Comparison of ENCODE assay signal across 14 cellular contexts in the genomic region with DNA sequence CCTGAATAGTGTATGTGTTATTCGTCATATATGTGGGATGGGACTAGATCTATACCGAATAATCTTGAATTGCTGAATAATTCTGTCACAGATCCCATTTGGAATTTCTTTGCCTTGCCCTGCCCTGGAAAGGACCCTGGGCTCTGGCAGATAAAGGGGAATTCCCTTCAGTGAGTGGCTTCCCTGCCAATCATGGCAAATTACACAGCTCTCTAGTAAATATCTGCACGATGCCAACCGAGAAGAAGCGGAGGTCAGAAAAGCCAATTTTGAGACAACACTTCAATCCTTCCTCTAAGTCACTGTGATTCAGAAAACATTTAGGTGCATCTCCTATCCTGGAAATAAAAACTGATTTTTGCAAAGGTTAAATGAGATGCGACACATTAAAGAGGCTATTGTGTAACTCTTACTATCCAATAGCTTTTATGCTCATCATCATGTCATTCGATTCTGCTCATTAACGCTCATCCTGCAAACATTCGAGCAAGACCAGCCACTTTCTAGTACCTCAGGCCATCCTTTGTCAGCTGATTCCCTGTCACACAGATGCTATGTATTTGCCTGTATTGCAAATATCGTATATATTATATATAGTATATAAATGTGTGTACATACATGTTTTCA.
DNase-seq lines count a peak whose midpoint lies in the region; ATAC-seq and TF ChIP-seq lines count a peak whose summit lies in the region.
"Had no signal": no experiment of that assay in that cellular context is flagged by ENCODE, and none has a peak within 500 bp of the region (broad histone marks: within the 10 kb centered on the region; RNA-seq: fewer than 3 reads in every experiment).

No MANE protein-coding gene starts in this region.

- H3K27ac ChIP-seq in HUES48 (ENCODE audit: low read depth, low read length) (peak overlapping the region; percentile 90), liver (ENCODE audit: low read depth in 1 of 2, low read length in 2 of 2) (peak overlapping the region in 1 of 2 donors; percentile 10), gastroesophageal sphincter (no peak overlapping the region)

- DNase-seq in adipocyte (ENCODE audit: low read depth) (no peak), sciatic nerve (ENCODE audit: low spot score) (no peak), A172 (ENCODE audit: low spot score) (no peak)
- DNase-seq: anterior cingulate cortex, DMS79, KBM-7, natural killer cell, NCI-H1092 treated with DMSO at 0.1 percent for 48 hours had no signal

- no peak for TF ChIP-seq POLR2A in gastroesophageal sphincter (IDR thresholded peaks at IDR 0.05)

- intact Hi-C loops in sciatic nerve (cut with DNase I) = no loop called here

- TF ChIP-seq RAD21 in liver (IDR thresholded peaks at IDR 0.05) = peak; percentile 41 to 63

- TF ChIP-seq CTCF in liver (IDR thresholded peaks at IDR 0.05; ENCODE audit: low read depth, low read length, missing input control) (no peak), gastroesophageal sphincter (IDR thresholded peaks at IDR 0.05) (no peak)

- no peak overlapping the region for H3K9ac ChIP-seq in HUES48 (ENCODE audit: low read depth, low read length)
- H3K9ac ChIP-seq in adipocyte (ENCODE audit: low read length) = peak overlapping the region; percentile 7
- H3K9ac ChIP-seq in liver (ENCODE audit: low read depth in 1 of 2, low read length in 2 of 2) = no peak overlapping the region

- H3K9me3 ChIP-seq in HUES48 (ENCODE audit: control insufficient read depth, insufficient read depth, low read length) (no peaks in the 10 kb centered on the region), adipocyte (ENCODE audit: control insufficient read depth, low read length) (no peaks in the 10 kb centered on the region), liver (ENCODE audit: control insufficient read depth in 4 of 4, low read length in 3 of 4) (no peaks in the 10 kb centered on the region), gastroesophageal sphincter (no peaks in the 10 kb centered on the region)

- WGBS in liver = 36% methylated on average over 10 of the region's 10 CpGs
- WGBS in gastroesophageal sphincter (ENCODE audit: low coverage in 1 of 2), 2 donors = 72 to 79% methylated on average over 9 to 10 of the region's 10 CpGs

- peak; percentile 5 for ATAC-seq in sciatic nerve
- ATAC-seq in GM21390 (IDR thresholded peaks at IDR 0.05; ENCODE audit: unreplicated experiment) = no peak
- no peak for ATAC-seq in gastroesophageal sphincter
- ATAC-seq: activated T-helper 17 cell treated with anti-CD3 and anti-CD28 coated beads, Interleukin-2, amount 50 U/mL, for 72 hours; natural killer cell; stimulated activated effector memory CD8-positive, alpha-beta T cell treated with anti-CD3 and anti-CD28 coated beads, Interleukin-12 subunit alpha, Interleukin-12 subunit beta, amount 100 ng/mL, for 72 hours had no signal

- peaks cover 14% of the 10 kb centered on the region; the same call in 1 of the 2 replicates for H3K27me3 ChIP-seq in HUES48 (ENCODE audit: control insufficient read depth, insufficient read depth, low read length)
- no peaks in the 10 kb centered on the region for H3K27me3 ChIP-seq in adipocyte (replicated peaks; ENCODE audit: control insufficient read depth, insufficient read depth, low read length)
- H3K27me3 ChIP-seq in liver (ENCODE audit: control insufficient read depth in 4 of 4, insufficient read depth in 4 of 4, low read length in 3 of 4) = no peaks in the 10 kb centered on the region
- no peaks in the 10 kb centered on the region for H3K27me3 ChIP-seq in gastroesophageal sphincter

- no peak for TF ChIP-seq EP300 in gastroesophageal sphincter (IDR thresholded peaks at IDR 0.05)

- 0 out of 2 replicates have a peak overlapping the region, but pooled peaks have one; percentile 5 for H3K4me3 ChIP-seq in HUES48 (ENCODE audit: low read depth, low read length)
- H3K4me3 ChIP-seq in adipocyte (ENCODE audit: low read length) = peak overlapping the region; percentile 55
- no peak overlapping the region for H3K4me3 ChIP-seq in liver (ENCODE audit: low read depth in 1 of 3, low read length in 3 of 3)
- H3K4me3 ChIP-seq in gastroesophageal sphincter = no peak overlapping the region

- H3K4me1 ChIP-seq in HUES48 (ENCODE audit: control insufficient read depth, insufficient read depth, low read length) (peaks cover 47% of the 10 kb centered on the region), adipocyte (ENCODE audit: control insufficient read depth, insufficient read depth, low read length) (peaks cover 13% of the 10 kb centered on the region), liver (ENCODE audit: control insufficient read depth in 4 of 4, insufficient read depth in 4 of 4, low read length in 3 of 4) (peaks cover 5 to 27% (median 18%) of the 10 kb centered on the region in 4 donors), gastroesophageal sphincter (peaks cover 0 to 14% (median 8%) of the 10 kb centered on the region in 3 donors)

- peaks cover 20% of the 10 kb centered on the region for H3K36me3 ChIP-seq in HUES48 (ENCODE audit: control insufficient read depth, insufficient read depth, low read length)
- no peaks in the 10 kb centered on the region for H3K36me3 ChIP-seq in adipocyte (ENCODE audit: control insufficient read depth, insufficient read depth, low read length, severe bottlenecking)
- no peaks in the 10 kb centered on the region for H3K36me3 ChIP-seq in liver (ENCODE audit: control insufficient read depth in 4 of 4, insufficient read depth in 3 of 4, low read depth in 1 of 4, low read length in 3 of 4)
- H3K36me3 ChIP-seq in gastroesophageal sphincter = no peaks in the 10 kb centered on the region

TF ChIP-seq in liver, 16 proteins besides CTCF, POLR2A, EP300 and RAD21:
- TF ChIP-seq GABPA (IDR thresholded peaks at IDR 0.05 in 1 of 2, conservative IDR thresholded peaks at IDR 0.05 in 1 of 2) = no peak
- TF ChIP-seq HNF4G (IDR thresholded peaks at IDR 0.05) = no peak
- TF ChIP-seq YY1 (IDR thresholded peaks at IDR 0.05) = no peak
- no peak for TF ChIP-seq SP1 (IDR thresholded peaks at IDR 0.05)
- no peak for TF ChIP-seq JUND (IDR thresholded peaks at IDR 0.05)
- TF ChIP-seq, protein P1, sequence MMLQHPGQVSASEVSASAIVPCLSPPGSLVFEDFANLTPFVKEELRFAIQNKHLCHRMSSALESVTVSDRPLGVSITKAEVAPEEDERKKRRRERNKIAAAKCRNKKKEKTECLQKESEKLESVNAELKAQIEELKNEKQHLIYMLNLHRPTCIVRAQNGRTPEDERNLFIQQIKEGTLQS (IDR thresholded peaks at IDR 0.05) = no peak
- TF ChIP-seq, protein P2, sequence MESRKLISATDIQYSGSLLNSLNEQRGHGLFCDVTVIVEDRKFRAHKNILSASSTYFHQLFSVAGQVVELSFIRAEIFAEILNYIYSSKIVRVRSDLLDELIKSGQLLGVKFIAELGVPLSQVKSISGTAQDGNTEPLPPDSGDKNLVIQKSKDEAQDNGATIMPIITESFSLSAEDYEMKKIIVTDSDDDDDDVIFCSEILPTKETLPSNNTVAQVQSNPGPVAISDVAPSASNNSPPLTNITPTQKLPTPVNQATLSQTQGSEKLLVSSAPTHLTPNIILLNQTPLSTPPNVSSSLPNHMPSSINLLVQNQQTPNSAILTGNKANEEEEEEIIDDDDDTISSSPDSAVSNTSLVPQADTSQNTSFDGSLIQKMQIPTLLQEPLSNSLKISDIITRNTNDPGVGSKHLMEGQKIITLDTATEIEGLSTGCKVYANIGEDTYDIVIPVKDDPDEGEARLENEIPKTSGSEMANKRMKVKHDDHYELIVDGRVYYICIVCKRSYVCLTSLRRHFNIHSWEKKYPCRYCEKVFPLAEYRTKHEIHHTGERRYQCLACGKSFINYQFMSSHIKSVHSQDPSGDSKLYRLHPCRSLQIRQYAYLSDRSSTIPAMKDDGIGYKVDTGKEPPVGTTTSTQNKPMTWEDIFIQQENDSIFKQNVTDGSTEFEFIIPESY (IDR thresholded peaks at IDR 0.05) = no peak
- no peak for TF ChIP-seq TAF1 (conservative IDR thresholded peaks at IDR 0.05)
- TF ChIP-seq REST (IDR thresholded peaks at IDR 0.05) = no peak
- no peak for TF ChIP-seq EGR1 (IDR thresholded peaks at IDR 0.05; ENCODE audit: low read depth in 2 of 2)
- no peak for TF ChIP-seq NR2F2 (IDR thresholded peaks at IDR 0.05)
- TF ChIP-seq HNF4A (conservative IDR thresholded peaks at IDR 0.05) = peak; percentile 35 to 40
- TF ChIP-seq RXRA (IDR thresholded peaks at IDR 0.05) = peak; percentile 34 to 65

Comparison
In these comparisons a context has a peak if more than half of its experiments do, and no peak if none do; other contexts are left out.
1. H3K4me3 ChIP-seq: peak in HUES48 (single experiment) and adipocyte (single experiment); none in liver (0 of 3) and gastroesophageal sphincter (0 of 2).